Comparison of ENCODE assay signal across 1 cellular context in the genomic region with DNA sequence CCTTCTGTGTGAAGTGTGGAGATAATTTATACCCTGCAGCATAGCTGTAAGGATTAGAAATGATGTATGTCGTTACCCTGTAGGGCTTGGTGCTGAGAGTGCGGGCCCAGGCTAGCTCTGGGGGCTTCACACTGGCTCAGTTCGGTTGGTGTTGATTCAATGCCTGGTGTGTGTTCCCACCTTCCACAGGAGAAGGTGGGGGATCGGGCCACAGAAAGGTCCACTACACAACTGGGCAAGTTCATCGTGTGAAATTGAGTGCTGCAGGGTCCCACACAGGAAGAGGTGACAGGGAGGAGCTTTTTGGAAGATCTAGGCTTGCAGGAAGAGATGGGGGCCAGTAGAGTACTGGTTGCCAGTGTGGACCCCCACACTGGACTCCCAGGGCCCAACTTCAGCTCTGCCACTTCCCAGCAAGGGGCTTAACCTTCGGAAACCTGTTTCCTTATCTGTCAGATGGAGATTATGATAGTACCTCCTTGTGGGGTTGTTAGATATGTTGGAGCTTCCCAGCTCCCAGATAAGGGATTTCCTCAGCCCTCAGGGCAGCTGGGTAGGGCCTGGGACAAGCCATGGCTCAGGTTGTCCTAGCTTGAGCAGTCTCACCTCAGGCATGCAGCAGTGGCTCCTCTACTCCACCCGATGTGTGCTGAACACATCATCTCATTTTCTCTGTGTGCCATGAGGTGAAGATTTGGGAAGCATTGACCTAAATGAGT.
TF ChIP-seq lines count a peak whose summit lies in the region.

No MANE protein-coding gene starts in this region.

TF ChIP-seq in GM12878, 131 proteins besides CTCF, POLR2A, EP300 and RAD21:
- TF ChIP-seq RB1 (IDR thresholded peaks at IDR 0.05; ENCODE audit: borderline replicate concordance) (no peak), RFX5 (IDR thresholded peaks at IDR 0.05; ENCODE audit: low read depth, low read length) (no peak), SIN3A (IDR thresholded peaks at IDR 0.05; ENCODE audit: low read depth, low read length) (no peak), TAF1 (IDR thresholded peaks at IDR 0.05; ENCODE audit: borderline replicate concordance, low read depth, low read length) (no peak), BRCA1 (IDR thresholded peaks at IDR 0.05; ENCODE audit: low read depth, low read length) (no peak), NBN (IDR thresholded peaks at IDR 0.05) (no peak), LARP7 (IDR thresholded peaks at IDR 0.05) (no peak), CEBPB (IDR thresholded peaks at IDR 0.05; ENCODE audit: borderline replicate concordance in 1 of 2, low read depth in 2 of 2, low read length in 2 of 2) (no peak)
